15 cellular contexts compared by ENCODE assay signal in the genomic region with DNA sequence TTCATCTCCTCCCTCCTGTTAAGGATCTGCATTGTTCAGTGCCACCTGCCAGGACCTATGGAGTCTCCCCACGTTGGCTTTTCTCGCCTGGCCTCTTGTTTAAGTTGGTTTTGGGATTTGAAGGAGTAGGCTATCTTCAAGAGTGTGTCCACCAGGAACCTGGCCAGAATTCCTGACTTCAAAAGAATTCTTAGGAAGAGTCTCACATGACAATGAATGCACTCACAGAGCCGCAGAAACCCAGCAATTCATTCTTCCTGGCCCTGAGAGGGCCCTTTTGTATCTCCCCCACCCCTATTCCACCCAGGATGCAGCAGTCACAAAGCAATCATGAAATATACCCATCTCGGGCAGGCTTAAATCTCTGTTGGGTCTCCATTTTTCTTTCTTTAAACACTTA.
DNase-seq lines count a peak whose midpoint lies in the region; ATAC-seq, FAIRE-seq and TF ChIP-seq lines count a peak whose summit lies in the region.
"Had no signal": no experiment of that assay in that cellular context is flagged by ENCODE, and none has a peak within 500 bp of the region (broad histone marks: within the 10 kb centered on the region; RNA-seq: fewer than 3 reads in every experiment).

No MANE protein-coding gene starts in this region.

- H3K9me3 ChIP-seq in SK-N-SH (no peaks in the 10 kb centered on the region), uterus (no peaks in the 10 kb centered on the region)
- H3K9me3 ChIP-seq: Caco-2, HAP-1 had no signal

- TF ChIP-seq CTCF in SK-N-SH (IDR thresholded peaks at IDR 0.05) (no peak), chondrocyte (IDR thresholded peaks at IDR 0.05) (no peak), uterus (IDR thresholded peaks at IDR 0.05) (no peak)

- H3K36me3 ChIP-seq in SK-N-SH (replicated peaks in 1 of 2; ENCODE audit: control insufficient read depth in 1 of 2, insufficient read depth in 2 of 2, low read length in 1 of 2) (no peaks in the 10 kb centered on the region), uterus (no peaks in the 10 kb centered on the region)
- H3K36me3 ChIP-seq: HAP-1 had no signal

- peak overlapping the region; percentile 37; the same call in 1 of the 2 replicates for H2AFZ ChIP-seq in SK-N-SH (ENCODE audit: low read depth)

- H3K4me2 ChIP-seq in SK-N-SH, result no peak overlapping the region; the same call in 1 of the 2 replicates

- no peak overlapping the region for H3K9ac ChIP-seq in SK-N-SH

- H3K27me3 ChIP-seq in SK-N-SH (ENCODE audit: insufficient read depth) (no peaks in the 10 kb centered on the region), uterus (no peaks in the 10 kb centered on the region)

- H3K9me2 ChIP-seq in SK-N-SH, result no peaks in the 10 kb centered on the region

- no peak overlapping the region for H3K4me3 Mint-ChIP-seq in chondrocyte (ENCODE audit: unreplicated experiment)
- H3K4me3 Mint-ChIP-seq: CD14-positive monocyte; CD8-positive, alpha-beta T cell had no signal

- no peak for TF ChIP-seq EP300 in SK-N-SH (IDR thresholded peaks at IDR 0.05; ENCODE audit: borderline replicate concordance in 1 of 2, low read depth in 1 of 2, low read length in 1 of 2)

- ATAC-seq in SK-N-SH treated with all-trans-retinoic acid at 6 μM for 48 hours, result no peak; the same call in 1 of the 3 replicates
- no peak for ATAC-seq in Right ventricle myocardium superior (ENCODE audit: poor library complexity)
- ATAC-seq: CD8-positive, alpha-beta T cell had no signal

- H3K79me2 ChIP-seq in SK-N-SH (ENCODE audit: insufficient read depth), result no peaks in the 10 kb centered on the region

- no peaks in the 10 kb centered on the region for H3F3A ChIP-seq in SK-N-SH (replicated peaks; ENCODE audit: insufficient read depth)

- no peak for FAIRE-seq in HTR-8/SVneo (lab: Jason Lieb, UNC)
- FAIRE-seq: H1 had no signal

- peaks cover 3% of the 10 kb centered on the region for H3K4me1 Mint-ChIP-seq in chondrocyte (ENCODE audit: low read depth)
- H3K4me1 Mint-ChIP-seq: CD14-positive monocyte had no signal

- DNase-seq in SK-N-SH (no peak), RPMI7951 (ENCODE audit: low read depth) (peak; percentile 83), chondrocyte (ENCODE audit: low spot score) (no peak), Right ventricle myocardium superior (no peak), DMS 273 (lab: John Stamatoyannopoulos, UW; ENCODE audit: unreplicated experiment) (no peak), HTR-8/SVneo (ENCODE audit: insufficient read length, low spot score) (no peak), uterus (no peak)
- DNase-seq: Caco-2; CD8-positive, alpha-beta T cell; DMS53 had no signal

- no peaks in the 10 kb centered on the region for H3K27me3 Mint-ChIP-seq in chondrocyte (ENCODE audit: low read depth)

- WGBS in SK-N-SH (ENCODE audit: low lambda C conversion rate), result 88% methylated on average over 3 of the region's 4 CpGs

- H3K4me1 ChIP-seq in SK-N-SH (ENCODE audit: control insufficient read depth in 1 of 2, insufficient read depth in 2 of 2, low read depth in 1 of 2, low read length in 1 of 2) (peaks cover 0 to 8% of the 10 kb centered on the region in 2 experiments; a peak in 1 of 4 replicates), uterus (no peaks in the 10 kb centered on the region)
- H3K4me1 ChIP-seq: Caco-2, HAP-1 had no signal

- TF ChIP-seq RAD21 in SK-N-SH (IDR thresholded peaks at IDR 0.05; ENCODE audit: low read length), result no peak

- H3K36me3 Mint-ChIP-seq in chondrocyte (ENCODE audit: low read depth), result no peaks in the 10 kb centered on the region
- H3K36me3 Mint-ChIP-seq: CD14-positive monocyte; CD8-positive, alpha-beta T cell had no signal

- POLR2A ChIA-PET in SK-N-SH (lab: Yijun Ruan, JAX), result no interaction called here

- TF ChIP-seq POLR2A in uterus (IDR thresholded peaks at IDR 0.05), result no peak

- no peaks in the 10 kb centered on the region for H3K9me3 Mint-ChIP-seq in chondrocyte (ENCODE audit: low read depth)
- H3K9me3 Mint-ChIP-seq: CD8-positive, alpha-beta T cell had no signal

- CTCF ChIA-PET in SK-N-SH (lab: Yijun Ruan, JAX), result no interaction called here

- intact Hi-C loops in Right ventricle myocardium superior (cut with DNase I) (no loop called here), uterus (cut with DNase I; ENCODE audit: low total_unique reads) (no loop called here)

- H4K20me1 ChIP-seq in SK-N-SH (ENCODE audit: insufficient read depth), result no peaks in the 10 kb centered on the region

- H3K27ac Mint-ChIP-seq in chondrocyte (ENCODE audit: unreplicated experiment), result peak overlapping the region; percentile 13
- H3K27ac Mint-ChIP-seq: CD8-positive, alpha-beta T cell had no signal

- H3K27ac ChIP-seq in SK-N-SH (ENCODE audit: low read depth in 2 of 2, low read length in 1 of 2) (no peak overlapping the region; a peak in 1 of 4 replicates), uterus (no peak overlapping the region)
- H3K27ac ChIP-seq: 22Rv1 had no signal

- H3K4me3 ChIP-seq in SK-N-SH (ENCODE audit: low read depth in 2 of 2, low read length in 1 of 2), result no peak overlapping the region
- no peak overlapping the region for H3K4me3 ChIP-seq in uterus
- H3K4me3 ChIP-seq: HAP-1 had no signal

TF ChIP-seq in SK-N-SH, 30 proteins besides CTCF, POLR2A, EP300 and RAD21 (continues in another document):
- TF ChIP-seq EZH2phosphoT487 (IDR thresholded peaks at IDR 0.05; ENCODE audit: borderline replicate concordance, low read depth) (no peak), GATA2 (CRISPR knock-in tag; IDR thresholded peaks at IDR 0.05) (no peak), SMC3 (IDR thresholded peaks at IDR 0.05; ENCODE audit: low read depth, low read length) (no peak), NRF1 (IDR thresholded peaks at IDR 0.05; ENCODE audit: low read depth, low read length) (no peak), RXRA (IDR thresholded peaks at IDR 0.05; ENCODE audit: borderline replicate concordance, low read depth) (no peak), TEAD4 (IDR thresholded peaks at IDR 0.05; ENCODE audit: borderline replicate concordance, insufficient read depth) (no peak), MEF2A (IDR thresholded peaks at IDR 0.05; ENCODE audit: borderline replicate concordance, low read depth) (no peak), RFX5 (IDR thresholded peaks at IDR 0.05; ENCODE audit: low read length) (no peak), TCF12 (IDR thresholded peaks at IDR 0.05) (no peak), TAF1 (IDR thresholded peaks at IDR 0.05; ENCODE audit: borderline replicate concordance, low read depth, low read length) (no peak), FOXM1 (IDR thresholded peaks at IDR 0.05; ENCODE audit: low read depth) (no peak), ELF1 (IDR thresholded peaks at IDR 0.05) (no peak), SIN3A (IDR thresholded peaks at IDR 0.05; ENCODE audit: borderline replicate concordance, low read depth, low read length) (no peak)
- TF ChIP-seq, protein P1, sequence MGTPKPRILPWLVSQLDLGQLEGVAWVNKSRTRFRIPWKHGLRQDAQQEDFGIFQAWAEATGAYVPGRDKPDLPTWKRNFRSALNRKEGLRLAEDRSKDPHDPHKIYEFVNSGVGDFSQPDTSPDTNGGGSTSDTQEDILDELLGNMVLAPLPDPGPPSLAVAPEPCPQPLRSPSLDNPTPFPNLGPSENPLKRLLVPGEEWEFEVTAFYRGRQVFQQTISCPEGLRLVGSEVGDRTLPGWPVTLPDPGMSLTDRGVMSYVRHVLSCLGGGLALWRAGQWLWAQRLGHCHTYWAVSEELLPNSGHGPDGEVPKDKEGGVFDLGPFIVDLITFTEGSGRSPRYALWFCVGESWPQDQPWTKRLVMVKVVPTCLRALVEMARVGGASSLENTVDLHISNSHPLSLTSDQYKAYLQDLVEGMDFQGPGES (IDR thresholded peaks at IDR 0.05; ENCODE audit: low read depth, low read length), result no peak

TF ChIP-seq in SK-N-SH treated with all-trans-retinoic acid at 6 μM for 48 hours, 23 proteins besides CTCF, POLR2A, EP300 and RAD21:
- TF ChIP-seq TOX (CRISPR knock-in tag; IDR thresholded peaks at IDR 0.05; ENCODE audit: borderline replicate concordance), result no peak
